Comparison of ENCODE assay signal across 1 cellular context in the genomic region with DNA sequence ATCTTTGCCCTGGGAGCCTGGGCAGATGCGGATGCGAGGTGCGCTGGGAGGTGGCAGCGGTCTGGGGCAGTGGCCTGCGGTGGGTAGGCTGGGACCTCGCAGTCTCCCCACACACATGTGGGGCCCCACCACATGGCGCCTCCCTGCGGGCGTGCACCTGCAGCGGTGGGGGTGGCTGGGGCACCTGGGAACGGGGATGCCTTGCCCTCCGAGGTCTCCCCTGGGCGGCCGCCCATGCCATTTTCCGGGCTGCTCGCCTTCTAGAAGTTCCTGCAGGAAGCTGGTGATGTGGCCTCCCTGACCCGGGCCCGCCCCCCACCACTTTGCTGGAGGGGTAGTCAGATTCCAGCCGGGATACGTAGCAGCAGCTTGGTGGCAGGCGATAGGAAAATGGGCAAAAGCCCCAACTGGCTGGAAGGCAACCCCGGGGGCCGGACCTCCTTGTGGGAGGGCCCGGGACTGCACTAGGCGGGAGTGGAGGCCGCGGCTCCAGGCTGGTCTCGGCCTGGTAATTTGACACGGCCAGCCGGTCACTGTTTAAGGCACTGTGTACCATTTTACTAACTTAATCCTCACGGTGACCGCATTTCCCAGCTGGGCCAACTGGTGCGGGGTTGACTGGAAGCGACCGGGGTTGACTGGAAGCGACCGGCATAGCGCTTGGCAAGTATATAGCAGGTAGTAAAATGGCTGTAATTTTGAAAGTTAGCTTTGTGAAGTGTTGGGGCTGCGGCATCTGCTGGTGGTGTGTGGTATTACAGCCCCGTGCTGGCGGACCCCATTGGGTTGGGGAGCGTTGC.
TF ChIP-seq lines count a peak whose summit lies in the region.

No MANE protein-coding gene starts in this region.

TF ChIP-seq in K562, 482 proteins besides CTCF, POLR2A, EP300 and RAD21 (continued from another document):
- TF ChIP-seq, protein P1, sequence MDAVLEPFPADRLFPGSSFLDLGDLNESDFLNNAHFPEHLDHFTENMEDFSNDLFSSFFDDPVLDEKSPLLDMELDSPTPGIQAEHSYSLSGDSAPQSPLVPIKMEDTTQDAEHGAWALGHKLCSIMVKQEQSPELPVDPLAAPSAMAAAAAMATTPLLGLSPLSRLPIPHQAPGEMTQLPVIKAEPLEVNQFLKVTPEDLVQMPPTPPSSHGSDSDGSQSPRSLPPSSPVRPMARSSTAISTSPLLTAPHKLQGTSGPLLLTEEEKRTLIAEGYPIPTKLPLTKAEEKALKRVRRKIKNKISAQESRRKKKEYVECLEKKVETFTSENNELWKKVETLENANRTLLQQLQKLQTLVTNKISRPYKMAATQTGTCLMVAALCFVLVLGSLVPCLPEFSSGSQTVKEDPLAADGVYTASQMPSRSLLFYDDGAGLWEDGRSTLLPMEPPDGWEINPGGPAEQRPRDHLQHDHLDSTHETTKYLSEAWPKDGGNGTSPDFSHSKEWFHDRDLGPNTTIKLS (IDR thresholded peaks at IDR 0.05; ENCODE audit: borderline replicate concordance, low read depth) = no peak
- TF ChIP-seq NFIC (IDR thresholded peaks at IDR 0.05) (0 out of 2 replicates have a peak, but pooled peaks have one; percentile 4), POLR2G (IDR thresholded peaks at IDR 0.05; ENCODE audit: low read depth, low read length) (peak; percentile 68), YY1 (IDR thresholded peaks at IDR 0.05; ENCODE audit: borderline replicate concordance in 1 of 3, control insufficient read depth in 1 of 3, extremely low read depth in 1 of 3, insufficient read depth in 3 of 3, insufficient read length in 1 of 3, insufficient replicate concordance in 2 of 3, low read depth in 1 of 3, low read length in 2 of 3) (peak in 1 of 3 experiments; percentile 51), ZNF12 (CRISPR knock-in tag; IDR thresholded peaks at IDR 0.05) (0 out of 2 replicates have a peak, but pooled peaks have one; percentile 30), SMC3 (conservative IDR thresholded peaks at IDR 0.05; ENCODE audit: insufficient read depth, low read depth, low read length) (peak; percentile 40; the same call in 1 of the 2 replicates), SUPT5H (IDR thresholded peaks at IDR 0.05) (no peak), RBM22 (IDR thresholded peaks at IDR 0.05; ENCODE audit: low read depth, low read length, poor library complexity, severe bottlenecking) (peak; percentile 33), CBX3 (IDR thresholded peaks at IDR 0.05; ENCODE audit: borderline replicate concordance in 1 of 2, low read length in 2 of 2) (peak in 1 of 2 experiments; percentile 51; a peak in 1 of 3 replicates), CBX1 (IDR thresholded peaks at IDR 0.05; ENCODE audit: low read depth) (0 out of 2 replicates have a peak, but pooled peaks have one; percentile 33), KDM4B (IDR thresholded peaks at IDR 0.05; ENCODE audit: borderline replicate concordance in 2 of 2, low read depth in 1 of 2) (no peak)
- TF ChIP-seq, protein P2, sequence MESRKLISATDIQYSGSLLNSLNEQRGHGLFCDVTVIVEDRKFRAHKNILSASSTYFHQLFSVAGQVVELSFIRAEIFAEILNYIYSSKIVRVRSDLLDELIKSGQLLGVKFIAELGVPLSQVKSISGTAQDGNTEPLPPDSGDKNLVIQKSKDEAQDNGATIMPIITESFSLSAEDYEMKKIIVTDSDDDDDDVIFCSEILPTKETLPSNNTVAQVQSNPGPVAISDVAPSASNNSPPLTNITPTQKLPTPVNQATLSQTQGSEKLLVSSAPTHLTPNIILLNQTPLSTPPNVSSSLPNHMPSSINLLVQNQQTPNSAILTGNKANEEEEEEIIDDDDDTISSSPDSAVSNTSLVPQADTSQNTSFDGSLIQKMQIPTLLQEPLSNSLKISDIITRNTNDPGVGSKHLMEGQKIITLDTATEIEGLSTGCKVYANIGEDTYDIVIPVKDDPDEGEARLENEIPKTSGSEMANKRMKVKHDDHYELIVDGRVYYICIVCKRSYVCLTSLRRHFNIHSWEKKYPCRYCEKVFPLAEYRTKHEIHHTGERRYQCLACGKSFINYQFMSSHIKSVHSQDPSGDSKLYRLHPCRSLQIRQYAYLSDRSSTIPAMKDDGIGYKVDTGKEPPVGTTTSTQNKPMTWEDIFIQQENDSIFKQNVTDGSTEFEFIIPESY (CRISPR knock-in tag; IDR thresholded peaks at IDR 0.05) = peak; percentile 99
TF ChIP-seq in K562: peak in this region for 10.
